ENCODE assay signal across 1 cellular context in genomic region chr12:49610785-49611184, GRCh38. TPM values are rescaled to one million over a fixed set of nuclear protein-coding genes. Genes with fewer than 3 reads are reported as not detected.
"Had no signal": no experiment of that assay in that cellular context is flagged by ENCODE, and none has a peak within 500 bp of the region (broad histone marks: within the 10 kb centered on the region; RNA-seq: fewer than 3 reads in every experiment).

No MANE protein-coding gene starts in this region.

RNA-seq across cellular contexts. Expression of gene FAM186B, which starts 5.3 kb away (rescaled TPM):
- total RNA-seq: RPMI7951 had no signal
